1 cellular context compared by ENCODE assay signal in genomic region chr17:43584666-43585102, GRCh38.
A peak's percentile ranks its signal among the peaks of the same experiment; 100 is the strongest.
TF ChIP-seq lines count a peak whose summit lies in the region.

No MANE protein-coding gene starts in this region.

TF ChIP-seq in HepG2, 621 proteins besides CTCF, POLR2A, EP300 and RAD21 (continued from another document and continues in another):
- no peak for TF ChIP-seq YY1 (IDR thresholded peaks at IDR 0.05; ENCODE audit: insufficient read depth, insufficient replicate concordance, low read depth, low read length)
- TF ChIP-seq FOXP1 (IDR thresholded peaks at IDR 0.05) = peak; percentile 75; the same call in 1 of the 2 replicates
- peak; percentile 85 for TF ChIP-seq FOXP1 (CRISPR knock-in tag; IDR thresholded peaks at IDR 0.05)
- TF ChIP-seq MED8 (CRISPR knock-in tag; IDR thresholded peaks at IDR 0.05; ENCODE audit: insufficient replicate concordance) = no peak
- TF ChIP-seq KAT8 (CRISPR knock-in tag; IDR thresholded peaks at IDR 0.05) = peak; percentile 51; the same call in 1 of the 2 replicates
- peak; percentile 91 for TF ChIP-seq TEAD3 (CRISPR knock-in tag; optimal IDR thresholded peaks at IDR 0.05; ENCODE audit: borderline replicate concordance)
- TF ChIP-seq NFIC (IDR thresholded peaks at IDR 0.05; ENCODE audit: low read length) = peak; percentile 84
- TF ChIP-seq XRCC5 (optimal IDR thresholded peaks at IDR 0.05; ENCODE audit: low read length) = peak; percentile 35
- TF ChIP-seq RFXAP (CRISPR knock-in tag; IDR thresholded peaks at IDR 0.05; ENCODE audit: borderline replicate concordance) = peak; percentile 28; the same call in 1 of the 2 replicates
- no peak for TF ChIP-seq ZNF891 (CRISPR knock-in tag; IDR thresholded peaks at IDR 0.05)
- TF ChIP-seq ZNF598 (CRISPR knock-in tag; IDR thresholded peaks at IDR 0.05; ENCODE audit: borderline replicate concordance) = no peak
- TF ChIP-seq KLF11 (CRISPR knock-in tag; IDR thresholded peaks at IDR 0.05) = peak; percentile 19; the same call in 1 of the 2 replicates
- TF ChIP-seq NFATC3 (CRISPR knock-in tag; IDR thresholded peaks at IDR 0.05) = no peak
- TF ChIP-seq SYNCRIP (IDR thresholded peaks at IDR 0.05; ENCODE audit: insufficient read depth, low read depth, low read length) = no peak
- TF ChIP-seq ZBTB20 (CRISPR knock-in tag; IDR thresholded peaks at IDR 0.05; ENCODE audit: borderline replicate concordance, low read depth) = peak; percentile 22; the same call in 1 of the 2 replicates
- no peak for TF ChIP-seq PBX3 (CRISPR knock-in tag; IDR thresholded peaks at IDR 0.05; ENCODE audit: borderline replicate concordance)
- TF ChIP-seq TAF1 (CRISPR knock-in tag; IDR thresholded peaks at IDR 0.05) = no peak
- TF ChIP-seq, protein P1, sequence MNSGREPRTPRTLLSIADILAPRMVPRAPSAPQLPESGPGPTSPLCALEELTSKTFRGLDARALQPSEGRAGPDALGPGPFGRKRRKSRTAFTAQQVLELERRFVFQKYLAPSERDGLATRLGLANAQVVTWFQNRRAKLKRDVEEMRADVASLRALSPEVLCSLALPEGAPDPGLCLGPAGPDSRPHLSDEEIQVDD (CRISPR knock-in tag; IDR thresholded peaks at IDR 0.05; ENCODE audit: borderline replicate concordance) = no peak
- TF ChIP-seq MLLT10 (CRISPR knock-in tag; IDR thresholded peaks at IDR 0.05) = no peak
- TF ChIP-seq EHMT2 (IDR thresholded peaks at IDR 0.05; ENCODE audit: borderline replicate concordance, low read depth, low read length) = peak; percentile 36; the same call in 1 of the 2 replicates
- TF ChIP-seq NONO (IDR thresholded peaks at IDR 0.05) = no peak
- 0 out of 2 replicates have a peak, but pooled peaks have one; percentile 29 for TF ChIP-seq NONO (CRISPR knock-in tag; conservative IDR thresholded peaks at IDR 0.05)
- TF ChIP-seq, protein P2, sequence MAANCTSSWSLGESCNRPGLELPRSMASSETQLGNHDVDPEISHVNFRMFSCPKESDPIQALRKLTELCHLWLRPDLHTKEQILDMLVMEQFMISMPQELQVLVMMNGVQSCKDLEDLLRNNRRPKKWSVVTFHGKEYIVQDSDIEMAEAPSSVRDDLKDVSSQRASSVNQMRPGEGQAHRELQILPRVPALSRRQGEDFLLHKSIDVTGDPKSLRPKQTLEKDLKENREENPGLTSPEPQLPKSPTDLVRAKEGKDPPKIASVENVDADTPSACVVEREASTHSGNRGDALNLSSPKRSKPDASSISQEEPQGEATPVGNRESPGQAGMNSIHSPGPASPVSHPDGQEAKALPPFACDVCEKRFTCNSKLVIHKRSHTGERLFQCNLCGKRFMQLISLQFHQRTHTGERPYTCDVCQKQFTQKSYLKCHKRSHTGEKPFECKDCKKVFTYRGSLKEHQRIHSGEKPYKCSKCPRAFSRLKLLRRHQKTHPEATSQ (CRISPR knock-in tag; IDR thresholded peaks at IDR 0.05; ENCODE audit: borderline replicate concordance) = peak; percentile 88; the same call in 1 of the 2 replicates
- TF ChIP-seq TBP (CRISPR knock-in tag; IDR thresholded peaks at IDR 0.05) = no peak
- TF ChIP-seq, protein P3, sequence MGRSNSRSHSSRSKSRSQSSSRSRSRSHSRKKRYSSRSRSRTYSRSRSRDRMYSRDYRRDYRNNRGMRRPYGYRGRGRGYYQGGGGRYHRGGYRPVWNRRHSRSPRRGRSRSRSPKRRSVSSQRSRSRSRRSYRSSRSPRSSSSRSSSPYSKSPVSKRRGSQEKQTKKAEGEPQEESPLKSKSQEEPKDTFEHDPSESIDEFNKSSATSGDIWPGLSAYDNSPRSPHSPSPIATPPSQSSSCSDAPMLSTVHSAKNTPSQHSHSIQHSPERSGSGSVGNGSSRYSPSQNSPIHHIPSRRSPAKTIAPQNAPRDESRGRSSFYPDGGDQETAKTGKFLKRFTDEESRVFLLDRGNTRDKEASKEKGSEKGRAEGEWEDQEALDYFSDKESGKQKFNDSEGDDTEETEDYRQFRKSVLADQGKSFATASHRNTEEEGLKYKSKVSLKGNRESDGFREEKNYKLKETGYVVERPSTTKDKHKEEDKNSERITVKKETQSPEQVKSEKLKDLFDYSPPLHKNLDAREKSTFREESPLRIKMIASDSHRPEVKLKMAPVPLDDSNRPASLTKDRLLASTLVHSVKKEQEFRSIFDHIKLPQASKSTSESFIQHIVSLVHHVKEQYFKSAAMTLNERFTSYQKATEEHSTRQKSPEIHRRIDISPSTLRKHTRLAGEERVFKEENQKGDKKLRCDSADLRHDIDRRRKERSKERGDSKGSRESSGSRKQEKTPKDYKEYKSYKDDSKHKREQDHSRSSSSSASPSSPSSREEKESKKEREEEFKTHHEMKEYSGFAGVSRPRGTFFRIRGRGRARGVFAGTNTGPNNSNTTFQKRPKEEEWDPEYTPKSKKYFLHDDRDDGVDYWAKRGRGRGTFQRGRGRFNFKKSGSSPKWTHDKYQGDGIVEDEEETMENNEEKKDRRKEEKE (IDR thresholded peaks at IDR 0.05) = no peak
- TF ChIP-seq, protein P4, sequence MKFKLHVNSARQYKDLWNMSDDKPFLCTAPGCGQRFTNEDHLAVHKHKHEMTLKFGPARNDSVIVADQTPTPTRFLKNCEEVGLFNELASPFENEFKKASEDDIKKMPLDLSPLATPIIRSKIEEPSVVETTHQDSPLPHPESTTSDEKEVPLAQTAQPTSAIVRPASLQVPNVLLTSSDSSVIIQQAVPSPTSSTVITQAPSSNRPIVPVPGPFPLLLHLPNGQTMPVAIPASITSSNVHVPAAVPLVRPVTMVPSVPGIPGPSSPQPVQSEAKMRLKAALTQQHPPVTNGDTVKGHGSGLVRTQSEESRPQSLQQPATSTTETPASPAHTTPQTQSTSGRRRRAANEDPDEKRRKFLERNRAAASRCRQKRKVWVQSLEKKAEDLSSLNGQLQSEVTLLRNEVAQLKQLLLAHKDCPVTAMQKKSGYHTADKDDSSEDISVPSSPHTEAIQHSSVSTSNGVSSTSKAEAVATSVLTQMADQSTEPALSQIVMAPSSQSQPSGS (CRISPR knock-in tag; IDR thresholded peaks at IDR 0.05) = peak; percentile 84; the same call in 1 of the 2 replicates
- TF ChIP-seq ZNF33B (CRISPR knock-in tag; IDR thresholded peaks at IDR 0.05) = no peak
- no peak for TF ChIP-seq ZFYVE20 (CRISPR knock-in tag; IDR thresholded peaks at IDR 0.05; ENCODE audit: borderline replicate concordance, low read depth)
- TF ChIP-seq CBX5 (CRISPR knock-in tag; IDR thresholded peaks at IDR 0.05; ENCODE audit: borderline replicate concordance) = no peak
- TF ChIP-seq ESRRA (CRISPR knock-in tag; IDR thresholded peaks at IDR 0.05; ENCODE audit: low read depth) = 0 out of 2 replicates have a peak, but pooled peaks have one; percentile 15
- no peak; the same call in 1 of the 2 replicates for TF ChIP-seq HIC2 (CRISPR knock-in tag; IDR thresholded peaks at IDR 0.05; ENCODE audit: low read depth)
- peak; percentile 42; the same call in 1 of the 2 replicates for TF ChIP-seq ARID4A (CRISPR knock-in tag; IDR thresholded peaks at IDR 0.05; ENCODE audit: borderline replicate concordance)
- TF ChIP-seq YEATS2 (CRISPR knock-in tag; IDR thresholded peaks at IDR 0.05; ENCODE audit: borderline replicate concordance) = no peak; the same call in 1 of the 2 replicates
- TF ChIP-seq, protein P5, sequence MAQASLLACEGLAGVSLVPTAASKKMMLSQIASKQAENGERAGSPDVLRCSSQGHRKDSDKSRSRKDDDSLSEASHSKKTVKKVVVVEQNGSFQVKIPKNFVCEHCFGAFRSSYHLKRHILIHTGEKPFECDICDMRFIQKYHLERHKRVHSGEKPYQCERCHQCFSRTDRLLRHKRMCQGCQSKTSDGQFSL (CRISPR knock-in tag; IDR thresholded peaks at IDR 0.05) = no peak
- TF ChIP-seq SALL2 (CRISPR knock-in tag; IDR thresholded peaks at IDR 0.05) = no peak
- TF ChIP-seq YEATS4 (CRISPR knock-in tag; IDR thresholded peaks at IDR 0.05; ENCODE audit: borderline replicate concordance) = no peak
- no peak; the same call in 1 of the 2 replicates for TF ChIP-seq NFYC (CRISPR knock-in tag; IDR thresholded peaks at IDR 0.05)
- no peak for TF ChIP-seq UBTF (CRISPR knock-in tag; IDR thresholded peaks at IDR 0.05)
- TF ChIP-seq, protein P6, sequence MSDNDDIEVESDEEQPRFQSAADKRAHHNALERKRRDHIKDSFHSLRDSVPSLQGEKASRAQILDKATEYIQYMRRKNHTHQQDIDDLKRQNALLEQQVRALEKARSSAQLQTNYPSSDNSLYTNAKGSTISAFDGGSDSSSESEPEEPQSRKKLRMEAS (IDR thresholded peaks at IDR 0.05) = peak; percentile 60; the same call in 1 of the 2 replicates
- TF ChIP-seq ZNF260 (CRISPR knock-in tag; IDR thresholded peaks at IDR 0.05; ENCODE audit: borderline replicate concordance, low read depth) = no peak
- TF ChIP-seq ASH2L (IDR thresholded peaks at IDR 0.05; ENCODE audit: insufficient read length, low read depth, low read length) = peak; percentile 78
- no peak for TF ChIP-seq ZNF251 (CRISPR knock-in tag; IDR thresholded peaks at IDR 0.05)
- TF ChIP-seq DRAP1 (CRISPR knock-in tag; IDR thresholded peaks at IDR 0.05) = peak; percentile 64; the same call in 1 of the 2 replicates
- TF ChIP-seq ZBTB42 (CRISPR knock-in tag; IDR thresholded peaks at IDR 0.05) = no peak
